In the genomic region with DNA sequence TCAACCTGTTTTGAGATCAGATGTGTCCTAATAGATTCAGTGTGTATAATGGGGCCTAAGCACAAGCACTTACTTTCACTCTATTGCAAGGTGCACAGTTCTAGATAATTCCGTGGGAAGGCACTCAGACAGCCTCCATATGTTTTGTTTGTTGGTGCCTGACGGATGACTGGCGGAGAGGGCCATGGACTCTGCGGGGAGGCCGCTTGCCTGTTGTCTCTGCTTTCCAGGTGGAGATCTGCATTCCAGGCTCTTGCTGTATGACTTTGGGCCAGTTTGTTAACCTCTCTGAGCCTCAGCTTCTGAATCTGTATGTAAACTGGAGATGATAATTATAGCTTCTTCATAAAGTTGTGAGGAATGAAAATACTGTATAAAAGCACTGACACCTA, we compare ENCODE assay signal across 1 cellular context.
TF ChIP-seq lines count a peak whose summit lies in the region.

No MANE protein-coding gene starts in this region.

TF ChIP-seq in endothelial cell of umbilical vein, 7 proteins besides CTCF, POLR2A, EP300 and RAD21:
- TF ChIP-seq, protein P1, sequence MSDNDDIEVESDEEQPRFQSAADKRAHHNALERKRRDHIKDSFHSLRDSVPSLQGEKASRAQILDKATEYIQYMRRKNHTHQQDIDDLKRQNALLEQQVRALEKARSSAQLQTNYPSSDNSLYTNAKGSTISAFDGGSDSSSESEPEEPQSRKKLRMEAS (IDR thresholded peaks at IDR 0.05; ENCODE audit: insufficient read depth, insufficient read length): no peak
- TF ChIP-seq MYC (IDR thresholded peaks at IDR 0.05; ENCODE audit: low read depth, low read length) (no peak), GATA2 (IDR thresholded peaks at IDR 0.05; ENCODE audit: insufficient read depth, insufficient read length, low read depth, low read length) (no peak), POLR2AphosphoS5 (IDR thresholded peaks at IDR 0.05; ENCODE audit: insufficient read depth, low read depth, low read length) (no peak), EZH2 (IDR thresholded peaks at IDR 0.05; ENCODE audit: borderline replicate concordance, low read depth, low read length, severe bottlenecking) (no peak), FOS (IDR thresholded peaks at IDR 0.05; ENCODE audit: borderline replicate concordance, insufficient read depth, low read length) (no peak), JUN (IDR thresholded peaks at IDR 0.05; ENCODE audit: borderline replicate concordance, insufficient read depth, insufficient read length, low read depth) (no peak)
